1 cellular context compared by ENCODE assay signal in genomic region chr9:21828853-21829405, GRCh38.
TF ChIP-seq lines count a peak whose summit lies in the region.

No MANE protein-coding gene starts in this region.

TF ChIP-seq in WTC11, 78 proteins besides CTCF, POLR2A, EP300 and RAD21 (continued from another document):
- TF ChIP-seq E2F4 (CRISPR knock-in tag; IDR thresholded peaks at IDR 0.05; ENCODE audit: borderline replicate concordance, low read depth) (no peak), GTF2I (CRISPR knock-in tag; conservative IDR thresholded peaks at IDR 0.05) (no peak), E2F1 (CRISPR knock-in tag; IDR thresholded peaks at IDR 0.05) (no peak), ZMAT4 (CRISPR knock-in tag; IDR thresholded peaks at IDR 0.05) (no peak), IRF2 (CRISPR knock-in tag; IDR thresholded peaks at IDR 0.05; ENCODE audit: borderline replicate concordance, low read depth) (no peak)
